1 cellular context compared by ENCODE assay signal in the genomic region with DNA sequence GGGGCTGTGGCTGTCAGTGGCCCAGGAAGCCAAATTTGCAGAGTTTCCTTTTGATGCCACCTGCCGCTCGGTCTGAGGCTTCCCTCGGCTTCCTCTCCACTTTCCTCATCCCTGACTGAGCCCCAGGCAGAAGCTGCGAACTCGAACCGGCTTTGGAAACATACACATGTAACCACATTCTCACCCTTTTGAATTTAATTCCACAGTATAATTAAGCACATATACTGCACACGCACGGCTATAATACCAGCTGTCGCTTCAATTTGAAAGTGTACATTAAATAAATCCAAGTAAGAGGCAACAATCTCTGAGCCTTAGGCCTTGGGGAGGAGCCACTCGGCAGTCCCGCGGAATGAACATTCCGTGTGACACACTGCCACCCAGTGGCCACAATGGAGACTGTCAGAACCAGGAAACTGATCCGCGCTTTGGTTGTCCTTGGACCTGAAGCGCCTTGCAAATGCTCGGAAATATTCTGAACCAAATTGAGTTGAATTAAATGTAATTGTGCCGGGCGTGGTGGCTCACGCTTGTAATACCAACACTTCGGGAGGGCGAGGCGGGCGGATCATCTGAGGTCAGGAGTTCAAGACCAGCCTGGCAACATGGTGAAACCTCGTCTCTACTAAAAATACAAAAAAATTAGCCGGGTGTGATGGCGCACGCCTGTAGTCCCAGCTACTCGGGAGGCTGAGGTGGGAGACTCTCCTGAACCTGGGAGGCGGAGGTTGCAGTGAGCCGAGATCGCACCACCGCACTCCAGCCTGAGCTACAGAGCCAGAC.
TF ChIP-seq lines count a peak whose summit lies in the region.

No MANE protein-coding gene starts in this region.

TF ChIP-seq in GM12878, 131 proteins besides CTCF, POLR2A, EP300 and RAD21 (continued from another document):
- TF ChIP-seq, protein P1, sequence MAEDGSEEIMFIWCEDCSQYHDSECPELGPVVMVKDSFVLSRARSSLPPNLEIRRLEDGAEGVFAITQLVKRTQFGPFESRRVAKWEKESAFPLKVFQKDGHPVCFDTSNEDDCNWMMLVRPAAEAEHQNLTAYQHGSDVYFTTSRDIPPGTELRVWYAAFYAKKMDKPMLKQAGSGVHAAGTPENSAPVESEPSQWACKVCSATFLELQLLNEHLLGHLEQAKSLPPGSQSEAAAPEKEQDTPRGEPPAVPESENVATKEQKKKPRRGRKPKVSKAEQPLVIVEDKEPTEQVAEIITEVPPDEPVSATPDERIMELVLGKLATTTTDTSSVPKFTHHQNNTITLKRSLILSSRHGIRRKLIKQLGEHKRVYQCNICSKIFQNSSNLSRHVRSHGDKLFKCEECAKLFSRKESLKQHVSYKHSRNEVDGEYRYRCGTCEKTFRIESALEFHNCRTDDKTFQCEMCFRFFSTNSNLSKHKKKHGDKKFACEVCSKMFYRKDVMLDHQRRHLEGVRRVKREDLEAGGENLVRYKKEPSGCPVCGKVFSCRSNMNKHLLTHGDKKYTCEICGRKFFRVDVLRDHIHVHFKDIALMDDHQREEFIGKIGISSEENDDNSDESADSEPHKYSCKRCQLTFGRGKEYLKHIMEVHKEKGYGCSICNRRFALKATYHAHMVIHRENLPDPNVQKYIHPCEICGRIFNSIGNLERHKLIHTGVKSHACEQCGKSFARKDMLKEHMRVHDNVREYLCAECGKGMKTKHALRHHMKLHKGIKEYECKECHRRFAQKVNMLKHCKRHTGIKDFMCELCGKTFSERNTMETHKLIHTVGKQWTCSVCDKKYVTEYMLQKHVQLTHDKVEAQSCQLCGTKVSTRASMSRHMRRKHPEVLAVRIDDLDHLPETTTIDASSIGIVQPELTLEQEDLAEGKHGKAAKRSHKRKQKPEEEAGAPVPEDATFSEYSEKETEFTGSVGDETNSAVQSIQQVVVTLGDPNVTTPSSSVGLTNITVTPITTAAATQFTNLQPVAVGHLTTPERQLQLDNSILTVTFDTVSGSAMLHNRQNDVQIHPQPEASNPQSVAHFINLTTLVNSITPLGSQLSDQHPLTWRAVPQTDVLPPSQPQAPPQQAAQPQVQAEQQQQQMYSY (CRISPR knock-in tag; IDR thresholded peaks at IDR 0.05) = no peak
- TF ChIP-seq SUZ12 (IDR thresholded peaks at IDR 0.05; ENCODE audit: unreplicated experiment) (no peak), PKNOX1 (IDR thresholded peaks at IDR 0.05) (0 out of 2 replicates have a peak, but pooled peaks have one; percentile 5), TBL1XR1 (IDR thresholded peaks at IDR 0.05; ENCODE audit: low read depth, low read length) (0 out of 2 replicates have a peak, but pooled peaks have one; percentile 20), KAT2A (conservative IDR thresholded peaks at IDR 0.05; ENCODE audit: control insufficient read depth, low read depth, low read length) (no peak), RB1 (IDR thresholded peaks at IDR 0.05; ENCODE audit: borderline replicate concordance) (peak; percentile 49; the same call in 1 of the 2 replicates), SMC3 (IDR thresholded peaks at IDR 0.05; ENCODE audit: borderline replicate concordance, low read length) (peak; percentile 74), RCOR1 (conservative IDR thresholded peaks at IDR 0.05; ENCODE audit: low read depth, low read length) (no peak), IKZF1 (conservative IDR thresholded peaks at IDR 0.05) (0 out of 2 replicates have a peak, but pooled peaks have one; percentile 16), FOS (IDR thresholded peaks at IDR 0.05; ENCODE audit: borderline replicate concordance, extremely low read depth, insufficient read length) (no peak)
- TF ChIP-seq, protein P2, sequence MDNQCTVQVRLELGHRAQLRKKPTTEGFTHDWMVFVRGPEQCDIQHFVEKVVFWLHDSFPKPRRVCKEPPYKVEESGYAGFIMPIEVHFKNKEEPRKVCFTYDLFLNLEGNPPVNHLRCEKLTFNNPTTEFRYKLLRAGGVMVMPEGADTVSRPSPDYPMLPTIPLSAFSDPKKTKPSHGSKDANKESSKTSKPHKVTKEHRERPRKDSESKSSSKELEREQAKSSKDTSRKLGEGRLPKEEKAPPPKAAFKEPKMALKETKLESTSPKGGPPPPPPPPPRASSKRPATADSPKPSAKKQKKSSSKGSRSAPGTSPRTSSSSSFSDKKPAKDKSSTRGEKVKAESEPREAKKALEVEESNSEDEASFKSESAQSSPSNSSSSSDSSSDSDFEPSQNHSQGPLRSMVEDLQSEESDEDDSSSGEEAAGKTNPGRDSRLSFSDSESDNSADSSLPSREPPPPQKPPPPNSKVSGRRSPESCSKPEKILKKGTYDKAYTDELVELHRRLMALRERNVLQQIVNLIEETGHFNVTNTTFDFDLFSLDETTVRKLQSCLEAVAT (IDR thresholded peaks at IDR 0.05) = 0 out of 2 replicates have a peak, but pooled peaks have one; percentile 32
- TF ChIP-seq, protein P3, sequence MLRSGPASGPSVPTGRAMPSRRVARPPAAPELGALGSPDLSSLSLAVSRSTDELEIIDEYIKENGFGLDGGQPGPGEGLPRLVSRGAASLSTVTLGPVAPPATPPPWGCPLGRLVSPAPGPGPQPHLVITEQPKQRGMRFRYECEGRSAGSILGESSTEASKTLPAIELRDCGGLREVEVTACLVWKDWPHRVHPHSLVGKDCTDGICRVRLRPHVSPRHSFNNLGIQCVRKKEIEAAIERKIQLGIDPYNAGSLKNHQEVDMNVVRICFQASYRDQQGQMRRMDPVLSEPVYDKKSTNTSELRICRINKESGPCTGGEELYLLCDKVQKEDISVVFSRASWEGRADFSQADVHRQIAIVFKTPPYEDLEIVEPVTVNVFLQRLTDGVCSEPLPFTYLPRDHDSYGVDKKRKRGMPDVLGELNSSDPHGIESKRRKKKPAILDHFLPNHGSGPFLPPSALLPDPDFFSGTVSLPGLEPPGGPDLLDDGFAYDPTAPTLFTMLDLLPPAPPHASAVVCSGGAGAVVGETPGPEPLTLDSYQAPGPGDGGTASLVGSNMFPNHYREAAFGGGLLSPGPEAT (IDR thresholded peaks at IDR 0.05; ENCODE audit: low read depth) = peak; percentile 25; the same call in 1 of the 2 replicates
- TF ChIP-seq, protein P4, sequence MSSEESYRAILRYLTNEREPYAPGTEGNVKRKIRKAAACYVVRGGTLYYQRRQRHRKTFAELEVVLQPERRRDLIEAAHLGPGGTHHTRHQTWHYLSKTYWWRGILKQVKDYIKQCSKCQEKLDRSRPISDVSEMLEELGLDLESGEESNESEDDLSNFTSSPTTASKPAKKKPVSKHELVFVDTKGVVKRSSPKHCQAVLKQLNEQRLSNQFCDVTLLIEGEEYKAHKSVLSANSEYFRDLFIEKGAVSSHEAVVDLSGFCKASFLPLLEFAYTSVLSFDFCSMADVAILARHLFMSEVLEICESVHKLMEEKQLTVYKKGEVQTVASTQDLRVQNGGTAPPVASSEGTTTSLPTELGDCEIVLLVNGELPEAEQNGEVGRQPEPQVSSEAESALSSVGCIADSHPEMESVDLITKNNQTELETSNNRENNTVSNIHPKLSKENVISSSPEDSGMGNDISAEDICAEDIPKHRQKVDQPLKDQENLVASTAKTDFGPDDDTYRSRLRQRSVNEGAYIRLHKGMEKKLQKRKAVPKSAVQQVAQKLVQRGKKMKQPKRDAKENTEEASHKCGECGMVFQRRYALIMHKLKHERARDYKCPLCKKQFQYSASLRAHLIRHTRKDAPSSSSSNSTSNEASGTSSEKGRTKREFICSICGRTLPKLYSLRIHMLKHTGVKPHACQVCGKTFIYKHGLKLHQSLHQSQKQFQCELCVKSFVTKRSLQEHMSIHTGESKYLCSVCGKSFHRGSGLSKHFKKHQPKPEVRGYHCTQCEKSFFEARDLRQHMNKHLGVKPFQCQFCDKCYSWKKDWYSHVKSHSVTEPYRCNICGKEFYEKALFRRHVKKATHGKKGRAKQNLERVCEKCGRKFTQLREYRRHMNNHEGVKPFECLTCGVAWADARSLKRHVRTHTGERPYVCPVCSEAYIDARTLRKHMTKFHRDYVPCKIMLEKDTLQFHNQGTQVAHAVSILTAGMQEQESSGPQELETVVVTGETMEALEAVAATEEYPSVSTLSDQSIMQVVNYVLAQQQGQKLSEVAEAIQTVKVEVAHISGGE (CRISPR knock-in tag; IDR thresholded peaks at IDR 0.05) = no peak
TF ChIP-seq in GM12878: peak in this region for 11.
